Comparison of ENCODE assay signal across 30 cellular contexts in the genomic region with DNA sequence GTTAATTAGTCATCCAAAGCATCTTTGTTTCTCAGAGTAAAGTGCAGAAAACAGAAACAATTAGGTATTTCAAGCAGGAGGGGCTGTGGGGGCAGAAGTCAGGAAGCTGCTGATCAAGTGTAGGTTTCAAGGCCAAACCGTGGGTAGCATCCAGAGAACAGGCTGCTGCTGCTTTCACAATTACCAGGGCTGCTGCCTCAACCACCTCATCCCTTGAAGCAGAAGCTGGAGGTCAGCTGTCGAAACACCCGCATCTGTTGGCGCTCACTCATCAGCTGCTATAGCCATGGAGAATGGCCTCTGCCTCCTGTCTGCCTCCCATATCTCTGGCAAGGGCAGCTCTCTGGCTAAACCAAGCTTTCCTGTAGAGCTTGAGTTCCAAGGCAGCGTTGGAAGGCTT.
DNase-seq lines count a peak whose midpoint lies in the region; ATAC-seq, FAIRE-seq and TF ChIP-seq lines count a peak whose summit lies in the region.
"Had no signal": no experiment of that assay in that cellular context is flagged by ENCODE, and none has a peak within 500 bp of the region (broad histone marks: within the 10 kb centered on the region; RNA-seq: fewer than 3 reads in every experiment).

No MANE protein-coding gene starts in this region.

- no peaks in the 10 kb centered on the region for H3K4me1 Mint-ChIP-seq in activated CD4-positive, alpha-beta T cell treated with anti-CD3 and anti-CD28 coated beads for 36 hours
- H3K4me1 Mint-ChIP-seq in brain = peaks cover 92% of the 10 kb centered on the region
- peaks cover 76% of the 10 kb centered on the region for H3K4me1 Mint-ChIP-seq in neural progenitor cell
- H3K4me1 Mint-ChIP-seq in activated T-helper 2 cell treated with anti-CD3 and anti-CD28 coated beads, Interferon-gamma antibody, Interleukin-2, Interleukin-4, amounts not matched to agents 10 μg/mL and 5 μg/mL and 100 μg/mL, durations not matched to agents 14 hours and 24 hours and 36 hours (ENCODE audit: low read depth) = peaks cover 2% of the 10 kb centered on the region
- H3K4me1 Mint-ChIP-seq: activated B cell treated with CpG ODN at 0.5 μM for 24 hours, B cell, IgD-negative memory B cell had no signal

- CTCF ChIA-PET in activated CD4-positive, alpha-beta T cell treated with anti-CD3 and anti-CD28 coated beads for 36 hours (lab: Charles Lee) = interaction anchor here (0.7 kb wide), 1 partner anchor 302 kb away, joined by 3 read pairs; no protein-coding TSS in a partner anchor
- CTCF ChIA-PET in HEK293T (lab: Yijun Ruan, JAX) = interaction anchor here (0.7 to 1.4 kb wide), 2 partner anchors 29 to 281 kb away, joined by 3 to 4 read pairs; no protein-coding TSS in a partner anchor
- CTCF ChIA-PET in HepG2 (lab: Yijun Ruan, JAX; ENCODE audit: low intra/inter-chr PET ratio, low total read pairs) = no interaction called here

- ATAC-seq in activated CD4-positive, alpha-beta T cell treated with anti-CD3 and anti-CD28 coated beads for 36 hours = peak; percentile 51
- no peak for ATAC-seq in HepG2
- ATAC-seq: activated CD8-positive, alpha-beta T cell treated with anti-CD3 and anti-CD28 coated beads, Interleukin-2, amount 10 ng/mL, durations not matched to agents 7 days and 5 days; lower lobe of right lung; mucosa of descending colon; PC-3; sciatic nerve had no signal

- no peak for FAIRE-seq in HepG2 (lab: Jason Lieb, UNC)
- FAIRE-seq: G401.6, keratinocyte had no signal

- H3K4me1 ChIP-seq in neural progenitor cell = peaks cover 59% of the 10 kb centered on the region
- H3K4me1 ChIP-seq in HepG2 (ENCODE audit: insufficient read depth, low read length) = no peaks in the 10 kb centered on the region
- H3K4me1 ChIP-seq: breast epithelium, lower lobe of right lung, transverse colon had no signal

- TF ChIP-seq POLR2A in HepG2 (IDR thresholded peaks at IDR 0.05; ENCODE audit: insufficient read depth in 1 of 2, low read depth in 2 of 2, low read length in 2 of 2) = no peak

- no peak overlapping the region for H3K4me3 Mint-ChIP-seq in activated CD4-positive, alpha-beta T cell treated with anti-CD3 and anti-CD28 coated beads for 36 hours
- H3K4me3 Mint-ChIP-seq in brain (no peak overlapping the region), neural progenitor cell (no peak overlapping the region)
- H3K4me3 Mint-ChIP-seq in activated T-helper 2 cell treated with anti-CD3 and anti-CD28 coated beads, Interferon-gamma antibody, Interleukin-2, Interleukin-4, amounts not matched to agents 10 μg/mL and 5 μg/mL and 100 μg/mL, durations not matched to agents 14 hours and 24 hours and 36 hours (ENCODE audit: low read depth) = no peak overlapping the region
- H3K4me3 Mint-ChIP-seq: activated B cell treated with CpG ODN at 0.5 μM for 24 hours; activated CD8-positive, alpha-beta T cell treated with anti-CD3 and anti-CD28 coated beads, Interleukin-2, amount 10 ng/mL, durations not matched to agents 7 days and 5 days; B cell; endodermal cell; IgD-negative memory B cell had no signal

- WGBS in HepG2 (ENCODE audit: low lambda C conversion rate) = 17% methylated on average over 2 of the region's 5 CpGs

- no peak overlapping the region for H3K27ac ChIP-seq in neural progenitor cell
- no peak overlapping the region for H3K27ac ChIP-seq in HepG2 (ENCODE audit: extremely low read length, insufficient read depth, low read length)
- H3K27ac ChIP-seq: breast epithelium, esophagus squamous epithelium, lower lobe of right lung, transverse colon had no signal

- H3K9ac ChIP-seq in neural progenitor cell (no peak overlapping the region), HepG2 (ENCODE audit: insufficient read depth, low read depth, low read length) (no peak overlapping the region)

- no peak overlapping the region for H2AFZ ChIP-seq in neural progenitor cell (replicated peaks)
- no peak overlapping the region for H2AFZ ChIP-seq in HepG2 (ENCODE audit: low read length)

- H3K4me2 ChIP-seq in neural progenitor cell (no peak overlapping the region), HepG2 (ENCODE audit: low read depth, low read length) (no peak overlapping the region)

- H3K27me3 Mint-ChIP-seq in activated CD4-positive, alpha-beta T cell treated with anti-CD3 and anti-CD28 coated beads for 36 hours = peaks cover 17% of the 10 kb centered on the region
- H3K27me3 Mint-ChIP-seq in brain (no peaks in the 10 kb centered on the region), neural progenitor cell (ENCODE audit: insufficient read depth, low read depth) (peaks cover 5% of the 10 kb centered on the region)
- no peaks in the 10 kb centered on the region for H3K27me3 Mint-ChIP-seq in activated T-helper 2 cell treated with anti-CD3 and anti-CD28 coated beads, Interferon-gamma antibody, Interleukin-2, Interleukin-4, amounts not matched to agents 10 μg/mL and 5 μg/mL and 100 μg/mL, durations not matched to agents 14 hours and 24 hours and 36 hours (ENCODE audit: low read depth)
- H3K27me3 Mint-ChIP-seq: activated B cell treated with CpG ODN at 0.5 μM for 24 hours had no signal

- H4K20me1 ChIP-seq in neural progenitor cell (ENCODE audit: low read depth) (no peaks in the 10 kb centered on the region), HepG2 (ENCODE audit: insufficient read depth, low read length) (no peaks in the 10 kb centered on the region)

- no peaks in the 10 kb centered on the region for H3K9me3 Mint-ChIP-seq in activated CD4-positive, alpha-beta T cell treated with anti-CD3 and anti-CD28 coated beads for 36 hours (ENCODE audit: low read depth)
- peaks cover 0 to 2% (median 0%) of the 10 kb centered on the region in 5 experiments for H3K9me3 Mint-ChIP-seq in brain
- peaks cover 11% of the 10 kb centered on the region for H3K9me3 Mint-ChIP-seq in neural progenitor cell
- no peaks in the 10 kb centered on the region for H3K9me3 Mint-ChIP-seq in activated T-helper 2 cell treated with anti-CD3 and anti-CD28 coated beads, Interferon-gamma antibody, Interleukin-2, Interleukin-4, amounts not matched to agents 10 μg/mL and 5 μg/mL and 100 μg/mL, durations not matched to agents 14 hours and 24 hours and 36 hours
- H3K9me3 Mint-ChIP-seq: activated B cell treated with CpG ODN at 0.5 μM for 24 hours, endodermal cell had no signal

- TF ChIP-seq EP300 in HepG2 (IDR thresholded peaks at IDR 0.05; ENCODE audit: low read depth in 2 of 2, low read length in 2 of 2) (no peak), HepG2 (CRISPR knock-in tag; IDR thresholded peaks at IDR 0.05; ENCODE audit: borderline replicate concordance) (no peak)

- peaks cover 40% of the 10 kb centered on the region for H3F3A ChIP-seq in neural progenitor cell (ENCODE audit: low read depth)

- POLR2A ChIA-PET in activated CD4-positive, alpha-beta T cell treated with anti-CD3 and anti-CD28 coated beads for 36 hours (lab: Charles Lee) = no interaction called here
- POLR2A ChIA-PET in HEK293T (lab: Yijun Ruan, JAX) (no interaction called here), HepG2 (lab: Yijun Ruan, JAX) (no interaction called here)

- H3K27me3 ChIP-seq in neural progenitor cell (no peaks in the 10 kb centered on the region), HepG2 (ENCODE audit: control insufficient read depth in 1 of 2, insufficient read depth in 2 of 2, low read length in 2 of 2) (no peaks in the 10 kb centered on the region)
- H3K27me3 ChIP-seq: breast epithelium, esophagus squamous epithelium, transverse colon had no signal

- no peak for TF ChIP-seq RAD21 in HepG2 (CRISPR knock-in tag; IDR thresholded peaks at IDR 0.05)

- H3K36me3 ChIP-seq in neural progenitor cell (no peaks in the 10 kb centered on the region), HepG2 (replicated peaks in 1 of 2; ENCODE audit: control insufficient read depth in 1 of 2, insufficient read depth in 2 of 2, low read length in 2 of 2) (no peaks in the 10 kb centered on the region)
- H3K36me3 ChIP-seq: breast epithelium, esophagus squamous epithelium, lower lobe of right lung, transverse colon had no signal

- TF ChIP-seq CTCF in brain (conservative IDR thresholded peaks at IDR 0.05) = no peak
- no peak for TF ChIP-seq CTCF in neural progenitor cell (IDR thresholded peaks at IDR 0.05)
- no peak for TF ChIP-seq CTCF in HepG2 (CRISPR knock-in tag; IDR thresholded peaks at IDR 0.05)

- DNase-seq in activated CD4-positive, alpha-beta T cell treated with anti-CD3 and anti-CD28 coated beads for 36 hours = peak; percentile 31
- no peak for DNase-seq in activated CD4-positive, alpha-beta T cell treated with anti-CD3 and anti-CD28 coated beads, Interleukin-2, amount 50 U/mL, for 4 hours
- DNase-seq in HCEC 1CT (peak; percentile 6), neural progenitor cell (ENCODE audit: low spot score) (no peak), HEK293T (ENCODE audit: extremely low spot score) (no peak), HepG2 (ENCODE audit: low spot score) (no peak)
- no peak for DNase-seq in activated T-helper 2 cell treated with anti-CD3 and anti-CD28 coated beads, Interferon-gamma antibody, Interleukin-2, Interleukin-4, amounts not matched to agents 10 μg/mL and 5 μg/mL and 100 μg/mL, durations not matched to agents 14 hours and 24 hours and 36 hours (ENCODE audit: low spot score)
- DNase-seq: activated B cell treated with CpG ODN at 0.5 μM for 24 hours; activated CD8-positive, alpha-beta T cell treated with anti-CD3 and anti-CD28 coated beads, Interleukin-2, amount 10 ng/mL, durations not matched to agents 7 days and 5 days; activated naive CD4-positive, alpha-beta T cell treated with Interleukin-2 at 50 U/mL for 16 hours; activated T-cell treated with anti-CD3 and anti-CD28 coated beads, Interleukin-2, amount 50 U/mL, for 1 hour; amniotic stem cell; DMS53; endodermal cell; esophagus squamous epithelium; lower lobe of right lung; mucosa of descending colon; PC-3; posterior cingulate gyrus; SHP77 treated with DMSO at 0.1 percent for 48 hours; SW 1271; T1000; transverse colon had no signal

- H3K4me3 ChIP-seq in neural progenitor cell (no peak overlapping the region), HepG2 (replicated peaks in 1 of 3; ENCODE audit: insufficient read depth in 1 of 3, low read depth in 2 of 3, low read length in 3 of 3) (no peak overlapping the region)
- H3K4me3 ChIP-seq: breast epithelium, esophagus squamous epithelium, lower lobe of right lung, mucosa of descending colon, transverse colon had no signal

- no peak overlapping the region for H3K27ac Mint-ChIP-seq in activated CD4-positive, alpha-beta T cell treated with anti-CD3 and anti-CD28 coated beads for 36 hours
- H3K27ac Mint-ChIP-seq in brain (peak overlapping the region in 4 of 5 experiments; percentile 0 to 97 (median 62)), neural progenitor cell (peak overlapping the region; percentile 4)
- no peak overlapping the region for H3K27ac Mint-ChIP-seq in activated T-helper 2 cell treated with anti-CD3 and anti-CD28 coated beads, Interferon-gamma antibody, Interleukin-2, Interleukin-4, amounts not matched to agents 10 μg/mL and 5 μg/mL and 100 μg/mL, durations not matched to agents 14 hours and 24 hours and 36 hours
- H3K27ac Mint-ChIP-seq: activated B cell treated with CpG ODN at 0.5 μM for 24 hours; activated CD8-positive, alpha-beta T cell treated with anti-CD3 and anti-CD28 coated beads, Interleukin-2, amount 10 ng/mL, durations not matched to agents 7 days and 5 days; B cell; endodermal cell; IgD-negative memory B cell had no signal

- H3K36me3 Mint-ChIP-seq in activated CD4-positive, alpha-beta T cell treated with anti-CD3 and anti-CD28 coated beads for 36 hours (ENCODE audit: low read depth) = no peaks in the 10 kb centered on the region
- H3K36me3 Mint-ChIP-seq in brain (no peaks in the 10 kb centered on the region), neural progenitor cell (peaks cover 3% of the 10 kb centered on the region)
- H3K36me3 Mint-ChIP-seq in activated T-helper 2 cell treated with anti-CD3 and anti-CD28 coated beads, Interferon-gamma antibody, Interleukin-2, Interleukin-4, amounts not matched to agents 10 μg/mL and 5 μg/mL and 100 μg/mL, durations not matched to agents 14 hours and 24 hours and 36 hours (ENCODE audit: low read depth) = no peaks in the 10 kb centered on the region

- BruUV-seq in HepG2 (replicated peaks; lab: Mats Ljungman, UMichigan) = no TSS peak

- H3K79me2 ChIP-seq in neural progenitor cell (ENCODE audit: low read depth) (no peaks in the 10 kb centered on the region), HepG2 (ENCODE audit: insufficient read depth, low read length) (no peaks in the 10 kb centered on the region)

- in situ Hi-C loops in HepG2 (cut with HindIII; ENCODE audit: extremely low pct_ligation_motif_present, low pct_unique_long_range_greater_than_20kb) = no loop called here

- intact Hi-C loops in activated CD4-positive, alpha-beta T cell treated with anti-CD3 and anti-CD28 coated beads for 36 hours (cut with DNase I, micrococcal nuclease) = no loop called here
- intact Hi-C loops in HepG2 (cut with micrococcal nuclease; ENCODE audit: unreplicated experiment) = no loop called here
- intact Hi-C loops in activated T-helper 2 cell treated with anti-CD3 and anti-CD28 coated beads, Interferon-gamma antibody, Interleukin-2, Interleukin-4, amounts not matched to agents 10 μg/mL and 5 μg/mL and 100 μg/mL, durations not matched to agents 14 hours and 24 hours and 36 hours (cut with micrococcal nuclease) = no loop called here

- H3K9me3 ChIP-seq in neural progenitor cell (ENCODE audit: low read depth) (no peaks in the 10 kb centered on the region), HepG2 (ENCODE audit: low read length) (no peaks in the 10 kb centered on the region)
- H3K9me3 ChIP-seq: breast epithelium, esophagus squamous epithelium, lower lobe of right lung, mucosa of descending colon, transverse colon had no signal

Comparison
In these comparisons a context has a peak if more than half of its experiments do, and no peak if none do; other contexts are left out.
1. DNase-seq: peak in activated CD4-positive, alpha-beta T cell treated with anti-CD3 and anti-CD28 coated beads for 36 hours (single experiment) and HCEC 1CT (single experiment); none in activated CD4-positive, alpha-beta T cell treated with anti-CD3 and anti-CD28 coated beads, Interleukin-2, amount 50 U/mL, for 4 hours (0 of 2), neural progenitor cell (single experiment), HEK293T (single experiment), HepG2 (single experiment) and activated T-helper 2 cell treated with anti-CD3 and anti-CD28 coated beads, Interferon-gamma antibody, Interleukin-2, Interleukin-4, amounts not matched to agents 10 μg/mL and 5 μg/mL and 100 μg/mL, durations not matched to agents 14 hours and 24 hours and 36 hours (single experiment).
2. H3K27ac Mint-ChIP-seq: peak in brain (4 of 5) and neural progenitor cell (single experiment); none in activated CD4-positive, alpha-beta T cell treated with anti-CD3 and anti-CD28 coated beads for 36 hours (single experiment) and activated T-helper 2 cell treated with anti-CD3 and anti-CD28 coated beads, Interferon-gamma antibody, Interleukin-2, Interleukin-4, amounts not matched to agents 10 μg/mL and 5 μg/mL and 100 μg/mL, durations not matched to agents 14 hours and 24 hours and 36 hours (single experiment).